Comparison of ENCODE assay signal across 25 cellular contexts in the genomic region with DNA sequence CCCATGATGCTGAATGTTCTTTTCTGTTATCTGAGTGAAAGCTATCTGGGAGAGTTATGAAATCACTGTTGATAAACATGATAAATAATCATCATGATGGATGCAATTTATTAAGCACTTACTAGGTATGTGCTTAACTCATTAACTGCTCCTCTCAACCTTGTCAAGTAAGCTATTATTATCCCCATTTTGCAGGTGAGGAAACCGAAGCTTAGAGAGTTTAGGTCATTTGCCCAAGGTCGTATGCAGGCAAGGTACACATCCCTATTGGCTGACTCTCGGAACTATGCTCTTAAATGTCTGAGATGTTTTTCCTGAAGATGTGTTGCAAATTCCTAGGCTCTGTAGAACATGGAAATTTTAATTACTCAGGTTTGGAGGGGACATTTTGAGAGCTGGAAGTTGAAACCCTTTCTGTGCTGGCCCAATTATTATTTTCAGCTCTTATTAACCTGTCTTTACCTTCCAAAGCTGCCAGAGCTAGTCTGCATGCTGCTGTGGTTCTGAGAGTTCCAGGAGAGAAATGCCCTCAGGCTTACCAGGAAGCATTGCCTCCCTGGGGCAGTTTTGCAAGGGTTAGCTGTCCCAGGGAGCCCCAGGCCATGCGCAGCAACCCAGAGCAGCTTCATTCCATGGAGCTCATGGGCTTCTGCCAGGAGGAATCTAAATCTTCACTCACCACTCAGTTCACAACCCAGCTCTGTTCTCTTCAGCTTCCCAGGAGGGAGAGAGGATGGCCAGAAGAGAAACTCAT. TPM values are rescaled to one million over a fixed set of nuclear protein-coding genes. Genes with fewer than 3 reads are reported as not detected.
A peak's percentile ranks its signal among the peaks of the same experiment; 100 is the strongest.
DNase-seq lines count a peak whose midpoint lies in the region; ATAC-seq and TF ChIP-seq lines count a peak whose summit lies in the region.
"Had no signal": no experiment of that assay in that cellular context is flagged by ENCODE, and none has a peak within 500 bp of the region (broad histone marks: within the 10 kb centered on the region; RNA-seq: fewer than 3 reads in every experiment).

No MANE protein-coding gene starts in this region.

- TF ChIP-seq CTCF in dorsolateral prefrontal cortex (IDR thresholded peaks at IDR 0.05 in 54 of 56, conservative IDR thresholded peaks at IDR 0.05 in 2 of 56; ENCODE audit: low read depth in 1 of 56, partially characterized antibody in 56 of 56): no peak
- no peak for TF ChIP-seq CTCF in vagina (IDR thresholded peaks at IDR 0.05)
- TF ChIP-seq CTCF in GM13977 (IDR thresholded peaks at IDR 0.05; ENCODE audit: extremely low read depth, insufficient read depth, missing control alignments): no peak

- intact Hi-C loops in dorsolateral prefrontal cortex (cut with DNase I) (no loop called here), vagina (cut with DNase I) (no loop called here)

- TF ChIP-seq POLR2A in vagina (IDR thresholded peaks at IDR 0.05): no peak

- H3K27me3 ChIP-seq in dorsolateral prefrontal cortex: peaks cover 0 to 22% (median 0%) of the 10 kb centered on the region in 45 donors
- H3K27me3 ChIP-seq in vagina: no peaks in the 10 kb centered on the region
- H3K27me3 ChIP-seq: BLaER1 had no signal

- in situ Hi-C loops in GM13977 (cut with MboI; ENCODE audit: low pct_unique_long_range_greater_than_20kb, low sequenced_read_pairs, unreplicated experiment): no loop called here

- ATAC-seq in activated CD4-positive, CD25-positive, alpha-beta regulatory T cell treated with anti-CD3 and anti-CD28 coated beads, Interleukin-2, amount 50 U/mL, for 24 hours: no peak
- ATAC-seq: HepG2 had no signal

- H3K27ac ChIP-seq in dorsolateral prefrontal cortex (peak overlapping the region in 34 of 59 donors; percentile 8 to 86 (median 41)), vagina (no peak overlapping the region)
- H3K27ac ChIP-seq: BLaER1 had no signal

- H3K36me3 ChIP-seq in vagina: no peaks in the 10 kb centered on the region
- H3K36me3 ChIP-seq: BLaER1 had no signal

- H3K9me3 ChIP-seq in vagina: no peaks in the 10 kb centered on the region
- H3K9me3 ChIP-seq: BLaER1, SK-N-SH had no signal

- DNase-seq in ELR (ENCODE audit: low read depth): peak; percentile 70
- peak; percentile 44 for DNase-seq in NCI-H446 treated with DMSO at 0.1 percent for 48 hours (lab: John Stamatoyannopoulos, UW)
- DNase-seq in dorsolateral prefrontal cortex: no peak
- DNase-seq in vagina (ENCODE audit: extremely low spot score in 2 of 2): peak; percentile 10 to 52
- DNase-seq in GM13977 (ENCODE audit: low spot score): no peak
- no peak for DNase-seq in SW480 (ENCODE audit: low spot score)
- DNase-seq: CD4-positive, CD25-positive, alpha-beta regulatory T cell; GF-D8; HCEC 1CT; Kasumi-1; MV-4-11; NCI-H1105; NCI-H1436 treated with DMSO at 0.1 percent for 48 hours; NCI-H2029; NCI-H510A; NCI-H748 treated with DMSO at 0.1 percent for 48 hours; SIG-M5; SW 1271 had no signal

- H3K4me1 ChIP-seq in vagina: no peaks in the 10 kb centered on the region
- H3K4me1 ChIP-seq: BLaER1 had no signal

- H3K4me3 ChIP-seq in dorsolateral prefrontal cortex (no peak overlapping the region), vagina (no peak overlapping the region)
- H3K4me3 ChIP-seq: BLaER1 had no signal

RNA-seq across cellular contexts. Expression of a gene that starts 55.6 kb away (rescaled TPM):
- 10 to 100 TPM in 33 of 120 experiments, 1 to 10 TPM in 87; 2.5 to 87.4 (median 7.9) TPM for total RNA-seq in dorsolateral prefrontal cortex
- total RNA-seq in vagina: 30.9 TPM
- total RNA-seq: H1 had no signal

RNA-seq across cellular contexts. Expression of a gene that starts 59.7 kb away (rescaled TPM):
- 100 to 1,000 TPM in 114 of 120 experiments, 10 to 100 TPM in 6; 68.0 to 384 (median 219) TPM for total RNA-seq in dorsolateral prefrontal cortex
- total RNA-seq in vagina: 3.4 TPM
- total RNA-seq: CD4-positive, CD25-positive, alpha-beta regulatory T cell; H1; HepG2; HT1080; MCF 10A had no signal

Comparison
In these comparisons a context has a peak if more than half of its experiments do, and no peak if none do; other contexts are left out.
1. DNase-seq: peak in ELR (single experiment), NCI-H446 treated with DMSO at 0.1 percent for 48 hours (single experiment) and vagina (2 of 2); none in dorsolateral prefrontal cortex (0 of 10), GM13977 (single experiment) and SW480 (single experiment).
2. RNA of a gene that starts 59.7 kb away (total RNA-seq): 68.0 to 384 TPM in dorsolateral prefrontal cortex; 3.4 TPM in vagina (single experiment); every median in the first group is over 10 times any median in the second.